Comparison of ENCODE assay signal across 8 cellular contexts in genomic region chr20:54846948-54847347, GRCh38.
"Had no signal": no experiment of that assay in that cellular context is flagged by ENCODE, and none has a peak within 500 bp of the region (broad histone marks: within the 10 kb centered on the region; RNA-seq: fewer than 3 reads in every experiment).

No MANE protein-coding gene starts in this region.

- DNase-seq: GDM1, GF-D8 had no signal

- H3K4me3 ChIP-seq: GM12878 had no signal

- FAIRE-seq: G401.6, GM12878, GM12891, GM12892, GM18507, GM19239 had no signal

- ATAC-seq: GM12878 had no signal
